ENCODE assay signal across 25 cellular contexts in the genomic region with DNA sequence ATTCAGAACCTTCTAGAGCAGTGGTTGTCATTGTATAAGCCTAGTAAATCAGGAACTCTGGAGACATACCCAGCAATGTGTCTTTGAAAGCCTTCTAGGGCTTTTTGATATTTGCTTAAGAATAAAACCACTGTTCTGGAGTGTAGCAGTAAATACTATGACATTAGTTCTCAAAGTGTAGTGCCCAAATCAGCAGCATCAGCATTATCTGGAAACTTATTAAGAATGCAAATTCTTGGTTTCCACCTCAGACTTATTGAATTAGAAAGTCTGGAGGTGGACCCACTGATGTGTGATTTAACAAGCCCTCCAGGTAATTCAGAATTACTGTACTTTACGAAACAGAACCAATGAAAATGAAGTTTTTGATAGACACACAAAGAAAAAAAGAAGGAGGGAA.
DNase-seq lines count a peak whose midpoint lies in the region; ATAC-seq, FAIRE-seq and TF ChIP-seq lines count a peak whose summit lies in the region.
"Had no signal": no experiment of that assay in that cellular context is flagged by ENCODE, and none has a peak within 500 bp of the region (broad histone marks: within the 10 kb centered on the region; RNA-seq: fewer than 3 reads in every experiment).

No MANE protein-coding gene starts in this region.

- no peaks in the 10 kb centered on the region for H4K20me1 ChIP-seq in HepG2 (ENCODE audit: insufficient read depth, low read length)
- H4K20me1 ChIP-seq: BLaER1 had no signal

- H3K36me3 ChIP-seq in HepG2 (replicated peaks in 1 of 2; ENCODE audit: control insufficient read depth in 1 of 2, insufficient read depth in 2 of 2, low read length in 2 of 2) (no peaks in the 10 kb centered on the region), right lobe of liver (no peaks in the 10 kb centered on the region)
- H3K36me3 ChIP-seq: BE2C, BLaER1 had no signal

- in situ Hi-C loops in HepG2 (cut with HindIII; ENCODE audit: extremely low pct_ligation_motif_present, low pct_unique_long_range_greater_than_20kb), result no loop called here

- no peaks in the 10 kb centered on the region for H3K36me3 Mint-ChIP-seq in activated CD4-positive, alpha-beta T cell treated with anti-CD3 and anti-CD28 coated beads, Interleukin-2, amount 10 ng/mL, durations not matched to agents 7 days and 5 days (ENCODE audit: low read depth)
- H3K36me3 Mint-ChIP-seq: CD14-positive monocyte; CD4-positive, alpha-beta memory T cell; CD4-positive, CD25-positive, alpha-beta regulatory T cell; CD8-positive, alpha-beta memory T cell had no signal

- no peak overlapping the region for H3K27ac ChIP-seq in HepG2 (ENCODE audit: extremely low read length, insufficient read depth, low read length)
- H3K27ac ChIP-seq in right lobe of liver, result no peak overlapping the region
- H3K27ac ChIP-seq: 22Rv1, BLaER1 had no signal

- TF ChIP-seq RAD21 in HepG2 (CRISPR knock-in tag; IDR thresholded peaks at IDR 0.05), result no peak

- no peak overlapping the region for H3K9ac ChIP-seq in HepG2 (ENCODE audit: insufficient read depth, low read depth, low read length)
- H3K9ac ChIP-seq: BLaER1 had no signal

- no TSS peak for BruUV-seq in HepG2 (replicated peaks; lab: Mats Ljungman, UMichigan)

- no peak for TF ChIP-seq POLR2A in HepG2 (IDR thresholded peaks at IDR 0.05; ENCODE audit: insufficient read depth in 1 of 2, low read depth in 2 of 2, low read length in 2 of 2)
- TF ChIP-seq POLR2A in right lobe of liver (IDR thresholded peaks at IDR 0.05), result no peak

- ATAC-seq in HepG2 (no peak), right lobe of liver (no peak)
- ATAC-seq in stimulated activated naive CD8-positive, alpha-beta T cell treated with anti-CD3 and anti-CD28 coated beads, Interleukin-15, amount 100 ng/mL, for 72 hours, result no peak
- ATAC-seq: GM12878 had no signal

- no peaks in the 10 kb centered on the region for H3K27me3 Mint-ChIP-seq in activated CD4-positive, alpha-beta T cell treated with anti-CD3 and anti-CD28 coated beads, Interleukin-2, amount 10 ng/mL, durations not matched to agents 7 days and 5 days
- H3K27me3 Mint-ChIP-seq in stimulated activated naive CD8-positive, alpha-beta T cell treated with anti-CD3 and anti-CD28 coated beads, Interleukin-15, amount 100 ng/mL, for 72 hours, result no peaks in the 10 kb centered on the region
- H3K27me3 Mint-ChIP-seq: CD4-positive, CD25-positive, alpha-beta regulatory T cell; CD8-positive, alpha-beta memory T cell had no signal

- DNase-seq in HepG2 (ENCODE audit: low spot score), result no peak
- DNase-seq in right lobe of liver, result no peak
- DNase-seq in NCI-H1048 (lab: John Stamatoyannopoulos, UW), result peak; percentile 44
- no peak for DNase-seq in activated CD4-positive, alpha-beta T cell treated with anti-CD3 and anti-CD28 coated beads, Interleukin-2, amount 10 ng/mL, durations not matched to agents 7 days and 5 days
- no peak for DNase-seq in stimulated activated naive CD8-positive, alpha-beta T cell treated with anti-CD3 and anti-CD28 coated beads, Interleukin-15, amount 100 ng/mL, for 72 hours
- DNase-seq: ACHN; BE2C; C1 segment of cervical spinal cord; CD4-positive, alpha-beta memory T cell; CD4-positive, CD25-positive, alpha-beta regulatory T cell; CD8-positive, alpha-beta memory T cell; COR-L47; DMS 273 treated with DMSO at 0.1 percent for 48 hours; DMS153; DMS53; DMS79; DND-41; EL; GDM1 had no signal

- no peak overlapping the region for H2AFZ ChIP-seq in HepG2 (ENCODE audit: low read length)

- no peak overlapping the region for H3K4me3 Mint-ChIP-seq in activated CD4-positive, alpha-beta T cell treated with anti-CD3 and anti-CD28 coated beads, Interleukin-2, amount 10 ng/mL, durations not matched to agents 7 days and 5 days
- H3K4me3 Mint-ChIP-seq in stimulated activated naive CD8-positive, alpha-beta T cell treated with anti-CD3 and anti-CD28 coated beads, Interleukin-15, amount 100 ng/mL, for 72 hours, result no peak overlapping the region
- H3K4me3 Mint-ChIP-seq: CD14-positive monocyte; CD4-positive, alpha-beta memory T cell; CD4-positive, CD25-positive, alpha-beta regulatory T cell; CD8-positive, alpha-beta memory T cell had no signal

- peaks cover 13% of the 10 kb centered on the region for H3K4me1 ChIP-seq in HepG2 (ENCODE audit: insufficient read depth, low read length)
- H3K4me1 ChIP-seq in right lobe of liver, result no peaks in the 10 kb centered on the region
- H3K4me1 ChIP-seq: BE2C, BLaER1 had no signal

- no peaks in the 10 kb centered on the region for H3K79me2 ChIP-seq in HepG2 (ENCODE audit: insufficient read depth, low read length)

- 6% methylated on average over 1 of the region's 1 CpG for WGBS in HepG2 (ENCODE audit: low lambda C conversion rate)
- 31% methylated on average over 1 of the region's 1 CpG for WGBS in right lobe of liver (ENCODE audit: insufficient coverage, low coverage, low lambda C conversion rate, missing lambda C conversion rate)

- intact Hi-C loops in HepG2 (cut with micrococcal nuclease; ENCODE audit: unreplicated experiment), result no loop called here
- intact Hi-C loops in right lobe of liver (cut with DNase I), result no loop called here

- H3K9me3 Mint-ChIP-seq in activated CD4-positive, alpha-beta T cell treated with anti-CD3 and anti-CD28 coated beads, Interleukin-2, amount 10 ng/mL, durations not matched to agents 7 days and 5 days, result no peaks in the 10 kb centered on the region
- H3K9me3 Mint-ChIP-seq in stimulated activated naive CD8-positive, alpha-beta T cell treated with anti-CD3 and anti-CD28 coated beads, Interleukin-15, amount 100 ng/mL, for 72 hours, result no peaks in the 10 kb centered on the region
- H3K9me3 Mint-ChIP-seq: CD4-positive, alpha-beta memory T cell; CD4-positive, CD25-positive, alpha-beta regulatory T cell had no signal

- no peak overlapping the region for H3K27ac Mint-ChIP-seq in activated CD4-positive, alpha-beta T cell treated with anti-CD3 and anti-CD28 coated beads, Interleukin-2, amount 10 ng/mL, durations not matched to agents 7 days and 5 days
- no peak overlapping the region for H3K27ac Mint-ChIP-seq in stimulated activated naive CD8-positive, alpha-beta T cell treated with anti-CD3 and anti-CD28 coated beads, Interleukin-15, amount 100 ng/mL, for 72 hours
- H3K27ac Mint-ChIP-seq: CD14-positive monocyte; CD4-positive, alpha-beta memory T cell; CD4-positive, CD25-positive, alpha-beta regulatory T cell; CD8-positive, alpha-beta memory T cell had no signal

- TF ChIP-seq EP300 in HepG2 (IDR thresholded peaks at IDR 0.05; ENCODE audit: low read depth in 2 of 2, low read length in 2 of 2) (no peak), HepG2 (CRISPR knock-in tag; IDR thresholded peaks at IDR 0.05; ENCODE audit: borderline replicate concordance) (no peak)

- H3K9me3 ChIP-seq in HepG2 (ENCODE audit: low read length), result no peaks in the 10 kb centered on the region
- no peaks in the 10 kb centered on the region for H3K9me3 ChIP-seq in right lobe of liver
- H3K9me3 ChIP-seq: BE2C, BLaER1 had no signal

- CTCF ChIA-PET in HepG2 (lab: Yijun Ruan, JAX; ENCODE audit: low intra/inter-chr PET ratio, low total read pairs), result no interaction called here
- CTCF ChIA-PET in activated CD4-positive, alpha-beta T cell treated with anti-CD3 and anti-CD28 coated beads, Interleukin-2, amount 10 ng/mL, durations not matched to agents 7 days and 5 days (lab: Charles Lee), result no interaction called here

- POLR2A ChIA-PET in HepG2 (lab: Yijun Ruan, JAX), result no interaction called here
- POLR2A ChIA-PET in activated CD4-positive, alpha-beta T cell treated with anti-CD3 and anti-CD28 coated beads, Interleukin-2, amount 10 ng/mL, durations not matched to agents 7 days and 5 days (lab: Charles Lee), result no interaction called here

- no peak for TF ChIP-seq CTCF in HepG2 (CRISPR knock-in tag; IDR thresholded peaks at IDR 0.05)
- TF ChIP-seq CTCF in right lobe of liver (IDR thresholded peaks at IDR 0.05), result no peak

- H3K27me3 ChIP-seq in HepG2 (ENCODE audit: control insufficient read depth in 1 of 2, insufficient read depth in 2 of 2, low read length in 2 of 2), result no peaks in the 10 kb centered on the region
- H3K27me3 ChIP-seq in right lobe of liver, result no peaks in the 10 kb centered on the region
- H3K27me3 ChIP-seq: BE2C, BLaER1 had no signal

- FAIRE-seq in HepG2 (lab: Jason Lieb, UNC), result no peak
- FAIRE-seq: GM12878, GM12892, GM18507 had no signal

- no peak overlapping the region for H3K4me3 ChIP-seq in HepG2 (replicated peaks in 1 of 3; ENCODE audit: insufficient read depth in 1 of 3, low read depth in 2 of 3, low read length in 3 of 3)
- H3K4me3 ChIP-seq in right lobe of liver, result no peak overlapping the region
- H3K4me3 ChIP-seq: BLaER1, GM12878 had no signal

- H3K4me2 ChIP-seq in HepG2 (ENCODE audit: low read depth, low read length), result no peak overlapping the region
- H3K4me2 ChIP-seq: BLaER1 had no signal

- H3K4me1 Mint-ChIP-seq in activated CD4-positive, alpha-beta T cell treated with anti-CD3 and anti-CD28 coated beads, Interleukin-2, amount 10 ng/mL, durations not matched to agents 7 days and 5 days, result no peaks in the 10 kb centered on the region
- H3K4me1 Mint-ChIP-seq in stimulated activated naive CD8-positive, alpha-beta T cell treated with anti-CD3 and anti-CD28 coated beads, Interleukin-15, amount 100 ng/mL, for 72 hours, result no peaks in the 10 kb centered on the region
- H3K4me1 Mint-ChIP-seq: CD14-positive monocyte; CD4-positive, alpha-beta memory T cell; CD4-positive, CD25-positive, alpha-beta regulatory T cell; CD8-positive, alpha-beta memory T cell had no signal

TF ChIP-seq in HepG2, 621 proteins besides CTCF, POLR2A, EP300 and RAD21 (continues in another document):
- TF ChIP-seq, protein P1, sequence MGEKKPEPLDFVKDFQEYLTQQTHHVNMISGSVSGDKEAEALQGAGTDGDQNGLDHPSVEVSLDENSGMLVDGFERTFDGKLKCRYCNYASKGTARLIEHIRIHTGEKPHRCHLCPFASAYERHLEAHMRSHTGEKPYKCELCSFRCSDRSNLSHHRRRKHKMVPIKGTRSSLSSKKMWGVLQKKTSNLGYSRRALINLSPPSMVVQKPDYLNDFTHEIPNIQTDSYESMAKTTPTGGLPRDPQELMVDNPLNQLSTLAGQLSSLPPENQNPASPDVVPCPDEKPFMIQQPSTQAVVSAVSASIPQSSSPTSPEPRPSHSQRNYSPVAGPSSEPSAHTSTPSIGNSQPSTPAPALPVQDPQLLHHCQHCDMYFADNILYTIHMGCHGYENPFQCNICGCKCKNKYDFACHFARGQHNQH (CRISPR knock-in tag; IDR thresholded peaks at IDR 0.05), result no peak
- TF ChIP-seq MAFF (IDR thresholded peaks at IDR 0.05; ENCODE audit: low read depth, low read length), result peak; percentile 59; the same call in 1 of the 2 replicates
- peak; percentile 73 to 80 for TF ChIP-seq MAFK (conservative IDR thresholded peaks at IDR 0.05 in 1 of 2, IDR thresholded peaks at IDR 0.05 in 1 of 2; ENCODE audit: low read length in 2 of 2)
- no peak for TF ChIP-seq ZSCAN22 (CRISPR knock-in tag; IDR thresholded peaks at IDR 0.05)
- no peak for TF ChIP-seq MBNL3 (CRISPR knock-in tag; conservative IDR thresholded peaks at IDR 0.05)
- TF ChIP-seq CC2D1A (CRISPR knock-in tag; IDR thresholded peaks at IDR 0.05), result no peak
- TF ChIP-seq ZNF672 (CRISPR knock-in tag; IDR thresholded peaks at IDR 0.05), result no peak
